In the genomic region with DNA sequence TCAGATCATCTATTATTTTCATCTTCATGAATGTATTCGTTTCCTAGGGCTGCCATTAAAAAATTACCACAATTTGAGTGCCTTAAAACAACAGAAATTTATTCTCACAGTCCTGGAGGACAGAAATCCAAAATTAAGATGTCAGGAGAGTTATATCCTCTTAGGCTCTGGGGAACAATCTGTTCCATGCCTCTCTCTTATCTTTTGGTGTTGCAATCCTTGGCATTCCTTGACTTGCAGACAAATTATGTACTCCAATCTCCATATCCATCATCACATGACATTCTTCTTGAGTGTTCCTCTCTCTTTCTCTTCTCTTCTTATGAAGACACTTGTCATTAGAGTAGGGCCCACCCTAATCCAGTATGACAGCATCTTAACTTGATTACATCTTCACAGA, we compare ENCODE assay signal across 16 cellular contexts.
A peak's percentile ranks its signal among the peaks of the same experiment; 100 is the strongest.
DNase-seq lines count a peak whose midpoint lies in the region; ATAC-seq, FAIRE-seq and TF ChIP-seq lines count a peak whose summit lies in the region.
"Had no signal": no experiment of that assay in that cellular context is flagged by ENCODE, and none has a peak within 500 bp of the region (broad histone marks: within the 10 kb centered on the region; RNA-seq: fewer than 3 reads in every experiment).

No MANE protein-coding gene starts in this region.

- H3K4me1 ChIP-seq in GM23338 (ENCODE audit: insufficient read depth) (no peaks in the 10 kb centered on the region), mammary epithelial cell (ENCODE audit: insufficient read depth, low read length) (peaks cover 16% of the 10 kb centered on the region), small intestine (ENCODE audit: control insufficient read depth in 2 of 2, insufficient read depth in 1 of 2, low read depth in 1 of 2, low read length in 1 of 2) (no peaks in the 10 kb centered on the region)
- H3K4me1 ChIP-seq: BLaER1 treated with 17β-estradiol and CSF1 and Interleukin-3, amounts not matched to agents 10 nM and 100 nM had no signal

- WGBS in mammary epithelial cell (ENCODE audit: low coverage, missing lambda C conversion rate): 100% methylated on average over 1 of the region's 1 CpG
- WGBS in small intestine, 3 donors: 76 to 93% (median 91%) methylated on average over 1 of the region's 1 CpG

- H3K4me3 ChIP-seq in GM23338 (no peak overlapping the region), mammary epithelial cell (replicated peaks in 1 of 3; ENCODE audit: insufficient read depth in 1 of 3, low read depth in 2 of 3, low read length in 3 of 3) (no peak overlapping the region), small intestine (ENCODE audit: low read depth in 1 of 2, low read length in 2 of 2) (no peak overlapping the region)
- H3K4me3 ChIP-seq: BLaER1 treated with 17β-estradiol and CSF1 and Interleukin-3, amounts not matched to agents 10 nM and 100 nM; GM12878; GM23248 had no signal

- H3K27ac Mint-ChIP-seq in GM23338: no peak overlapping the region
- no peak overlapping the region for H3K27ac Mint-ChIP-seq in naive thymus-derived CD8-positive, alpha-beta T cell
- H3K27ac Mint-ChIP-seq: CD4-positive, CD25-positive, alpha-beta regulatory T cell had no signal

- no peak for ATAC-seq in GM23338
- ATAC-seq in naive thymus-derived CD8-positive, alpha-beta T cell: no peak
- ATAC-seq: GM12878 had no signal

- no peak for DNase-seq in GM23338 (ENCODE audit: low spot score)
- no peak for DNase-seq in mammary epithelial cell
- DNase-seq in iris pigment epithelial cell (ENCODE audit: low read depth): peak; percentile 23
- DNase-seq in small intestine: peak; percentile 16
- no peak for DNase-seq in retina
- no peak for DNase-seq in naive thymus-derived CD8-positive, alpha-beta T cell
- no peak for DNase-seq in cerebellar cortex (ENCODE audit: low spot score)
- no peak for DNase-seq in effector CD8-positive, alpha-beta T cell (lab: John Stamatoyannopoulos, UW)
- DNase-seq: ACHN; CD4-positive, CD25-positive, alpha-beta regulatory T cell; DMS79; GM23248; H7 had no signal

- H3K9me3 ChIP-seq in mammary epithelial cell (replicated peaks; ENCODE audit: insufficient read depth, low read length) (no peaks in the 10 kb centered on the region), small intestine (ENCODE audit: control insufficient read depth, low read depth) (no peaks in the 10 kb centered on the region)
- H3K9me3 ChIP-seq: BLaER1 treated with 17β-estradiol and CSF1 and Interleukin-3, amounts not matched to agents 10 nM and 100 nM had no signal

- in situ Hi-C loops in mammary epithelial cell (cut with MboI; ENCODE audit: low sequenced_read_pairs in 2 of 2): no loop called here

- H4K20me1 ChIP-seq in GM23338 (replicated peaks; ENCODE audit: insufficient read depth) (no peaks in the 10 kb centered on the region), mammary epithelial cell (ENCODE audit: insufficient read depth, low read length) (no peaks in the 10 kb centered on the region)
- H4K20me1 ChIP-seq: BLaER1 treated with 17β-estradiol and CSF1 and Interleukin-3, amounts not matched to agents 10 nM and 100 nM had no signal

- no peaks in the 10 kb centered on the region for H3K27me3 ChIP-seq in GM23338 (ENCODE audit: insufficient read depth)
- no peaks in the 10 kb centered on the region for H3K27me3 ChIP-seq in mammary epithelial cell (ENCODE audit: insufficient read depth, low read length)
- H3K27me3 ChIP-seq in small intestine (ENCODE audit: control insufficient read depth in 2 of 2, insufficient read depth in 2 of 2, low read length in 2 of 2): no peaks in the 10 kb centered on the region
- H3K27me3 ChIP-seq: BLaER1 treated with 17β-estradiol and CSF1 and Interleukin-3, amounts not matched to agents 10 nM and 100 nM had no signal

- no peaks in the 10 kb centered on the region for H3F3A ChIP-seq in GM23338 (replicated peaks; ENCODE audit: low read depth)

- H3K4me3 Mint-ChIP-seq in GM23338: no peak overlapping the region
- no peak overlapping the region for H3K4me3 Mint-ChIP-seq in naive thymus-derived CD8-positive, alpha-beta T cell
- H3K4me3 Mint-ChIP-seq: CD4-positive, CD25-positive, alpha-beta regulatory T cell had no signal

- no peaks in the 10 kb centered on the region for H3K36me3 ChIP-seq in GM23338 (ENCODE audit: insufficient read depth)
- no peaks in the 10 kb centered on the region for H3K36me3 ChIP-seq in mammary epithelial cell (ENCODE audit: insufficient read depth, low read length)
- H3K36me3 ChIP-seq in small intestine (ENCODE audit: control insufficient read depth in 2 of 2, insufficient read depth in 2 of 2, low read length in 2 of 2): no peaks in the 10 kb centered on the region
- H3K36me3 ChIP-seq: BLaER1 treated with 17β-estradiol and CSF1 and Interleukin-3, amounts not matched to agents 10 nM and 100 nM had no signal

- CTCF ChIA-PET in mammary epithelial cell (lab: Charles Lee; ENCODE audit: low non-redundant PET): no interaction called here

- intact Hi-C loops in mammary epithelial cell (cut with micrococcal nuclease): no loop called here

- TF ChIP-seq CTCF in GM23338 (conservative IDR thresholded peaks at IDR 0.05; ENCODE audit: low read depth in 2 of 2) (no peak), mammary epithelial cell (conservative IDR thresholded peaks at IDR 0.05 in 1 of 2, IDR thresholded peaks at IDR 0.05 in 1 of 2; ENCODE audit: extremely low read depth in 1 of 2, insufficient read depth in 1 of 2, low read depth in 1 of 2, low read length in 2 of 2) (no peak)

- no peaks in the 10 kb centered on the region for H3K9me3 Mint-ChIP-seq in GM23338
- H3K9me3 Mint-ChIP-seq in naive thymus-derived CD8-positive, alpha-beta T cell: peaks cover 0 to 2% (median 0%) of the 10 kb centered on the region in 9 donors

- H3K79me2 ChIP-seq in GM23338 (replicated peaks; ENCODE audit: insufficient read depth) (no peaks in the 10 kb centered on the region), mammary epithelial cell (ENCODE audit: insufficient read depth, low read length) (no peaks in the 10 kb centered on the region)

- H3K9me2 ChIP-seq in GM23338 (ENCODE audit: insufficient read depth): no peaks in the 10 kb centered on the region

- no peaks in the 10 kb centered on the region for H3K36me3 Mint-ChIP-seq in GM23338 (ENCODE audit: low read depth)
- H3K36me3 Mint-ChIP-seq in naive thymus-derived CD8-positive, alpha-beta T cell: no peaks in the 10 kb centered on the region
- H3K36me3 Mint-ChIP-seq: CD4-positive, CD25-positive, alpha-beta regulatory T cell had no signal

- 0 out of 2 replicates have a peak overlapping the region, but pooled peaks have one; percentile 11 for H2AFZ ChIP-seq in GM23338
- peak overlapping the region; percentile 72 for H2AFZ ChIP-seq in mammary epithelial cell (ENCODE audit: low read depth, low read length)
- H2AFZ ChIP-seq: GM23248 had no signal

- BruUV-seq in mammary epithelial cell (replicated peaks; lab: Mats Ljungman, UMichigan): no TSS peak

- H3K27me3 Mint-ChIP-seq in GM23338 (ENCODE audit: insufficient read depth, low read depth, poor library complexity): no peaks in the 10 kb centered on the region
- peaks cover 0 to 4% (median 0%) of the 10 kb centered on the region in 5 donors for H3K27me3 Mint-ChIP-seq in naive thymus-derived CD8-positive, alpha-beta T cell
- H3K27me3 Mint-ChIP-seq: CD4-positive, CD25-positive, alpha-beta regulatory T cell had no signal

- H3K9ac ChIP-seq in mammary epithelial cell (ENCODE audit: insufficient read depth, low read length): no peak overlapping the region
- H3K9ac ChIP-seq: BLaER1 treated with 17β-estradiol and CSF1 and Interleukin-3, amounts not matched to agents 10 nM and 100 nM; GM23248 had no signal

- dilution Hi-C loops in mammary epithelial cell (cut with HindIII; ENCODE audit: low sequenced_read_pairs): no loop called here

- no peak for FAIRE-seq in small intestine (lab: Jason Lieb, UNC)
- FAIRE-seq: GM12878, GM18507 had no signal

- no peak overlapping the region for H3K27ac ChIP-seq in GM23338 (ENCODE audit: low read depth)
- peak overlapping the region; percentile 76 for H3K27ac ChIP-seq in mammary epithelial cell (ENCODE audit: insufficient read depth, low read depth, low read length)
- H3K27ac ChIP-seq in small intestine (ENCODE audit: low read depth in 1 of 2, low read length in 1 of 2): no peak overlapping the region
- H3K27ac ChIP-seq: BLaER1 treated with 17β-estradiol and CSF1 and Interleukin-3, amounts not matched to agents 10 nM and 100 nM; GM23248 had no signal

- H3K4me2 ChIP-seq in GM23338 (no peak overlapping the region), mammary epithelial cell (ENCODE audit: insufficient read depth, low read depth, low read length) (no peak overlapping the region)
- H3K4me2 ChIP-seq: BLaER1 treated with 17β-estradiol and CSF1 and Interleukin-3, amounts not matched to agents 10 nM and 100 nM had no signal

- POLR2A ChIA-PET in naive thymus-derived CD8-positive, alpha-beta T cell (lab: Charles Lee): no interaction called here

- H3K4me1 Mint-ChIP-seq in GM23338: 0 out of 3 replicates have a peak, but pooled peaks cover 3% of the 10 kb centered on the region
- no peaks in the 10 kb centered on the region for H3K4me1 Mint-ChIP-seq in naive thymus-derived CD8-positive, alpha-beta T cell
- H3K4me1 Mint-ChIP-seq: CD4-positive, CD25-positive, alpha-beta regulatory T cell had no signal

TF ChIP-seq in GM23338, 12 proteins besides CTCF, POLR2A, EP300 and RAD21 (continues in another document):
- TF ChIP-seq NANOG (IDR thresholded peaks at IDR 0.05; ENCODE audit: borderline replicate concordance): no peak
- no peak for TF ChIP-seq EZH2 (IDR thresholded peaks at IDR 0.05; ENCODE audit: low read depth, unreplicated experiment)
- TF ChIP-seq, protein P1, sequence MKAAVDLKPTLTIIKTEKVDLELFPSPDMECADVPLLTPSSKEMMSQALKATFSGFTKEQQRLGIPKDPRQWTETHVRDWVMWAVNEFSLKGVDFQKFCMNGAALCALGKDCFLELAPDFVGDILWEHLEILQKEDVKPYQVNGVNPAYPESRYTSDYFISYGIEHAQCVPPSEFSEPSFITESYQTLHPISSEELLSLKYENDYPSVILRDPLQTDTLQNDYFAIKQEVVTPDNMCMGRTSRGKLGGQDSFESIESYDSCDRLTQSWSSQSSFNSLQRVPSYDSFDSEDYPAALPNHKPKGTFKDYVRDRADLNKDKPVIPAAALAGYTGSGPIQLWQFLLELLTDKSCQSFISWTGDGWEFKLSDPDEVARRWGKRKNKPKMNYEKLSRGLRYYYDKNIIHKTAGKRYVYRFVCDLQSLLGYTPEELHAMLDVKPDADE (IDR thresholded peaks at IDR 0.05): no peak
- TF ChIP-seq ZNF331 (CRISPR knock-in tag; IDR thresholded peaks at IDR 0.05; ENCODE audit: low read depth): no peak
- TF ChIP-seq STAT1 (IDR thresholded peaks at IDR 0.05; ENCODE audit: unreplicated experiment): no peak
- TF ChIP-seq POLR2AphosphoS5 (IDR thresholded peaks at IDR 0.05; ENCODE audit: low read depth): no peak
- no peak for TF ChIP-seq JUNB (IDR thresholded peaks at IDR 0.05; ENCODE audit: unreplicated experiment)
- TF ChIP-seq ZNF114 (CRISPR knock-in tag; IDR thresholded peaks at IDR 0.05): no peak
- no peak for TF ChIP-seq EZH2phosphoT487 (IDR thresholded peaks at IDR 0.05; ENCODE audit: unreplicated experiment)
- TF ChIP-seq CREB1 (CRISPR knock-in tag; IDR thresholded peaks at IDR 0.05; ENCODE audit: low read depth): no peak

Comparison
In these comparisons a context has a peak if more than half of its experiments do, and no peak if none do; other contexts are left out.
1. DNase-seq: peak in iris pigment epithelial cell (single experiment) and small intestine (single experiment); none in GM23338 (single experiment), mammary epithelial cell (single experiment), retina (single experiment), naive thymus-derived CD8-positive, alpha-beta T cell (0 of 10), cerebellar cortex (single experiment) and effector CD8-positive, alpha-beta T cell (single experiment).